7 cellular contexts compared by ENCODE assay signal in genomic region chr4:3956165-3956867, GRCh38.
DNase-seq lines count a peak whose midpoint lies in the region; ATAC-seq, FAIRE-seq and TF ChIP-seq lines count a peak whose summit lies in the region.
"Not testable (repeated sequence)": the region's sequence is repeated elsewhere in the genome, so short reads cannot be mapped to it uniquely, and the experiment has no call there.

No MANE protein-coding gene starts in this region.

- H3K4me3 ChIP-seq in DOHH2 (ENCODE audit: low read length), result peak overlapping the region; percentile 72
- H3K4me3 ChIP-seq in NB4 (ENCODE audit: low read depth, low read length), result peak overlapping the region; percentile 44
- peak overlapping the region; percentile 52 for H3K4me3 ChIP-seq in bronchial epithelial cell (ENCODE audit: low read depth, low read length)
- peak overlapping the region; percentile 19 for H3K4me3 ChIP-seq in mucosa of descending colon
- peak overlapping the region; percentile 50 for H3K4me3 ChIP-seq in skeletal muscle cell (ENCODE audit: low read depth, low read length)

- TF ChIP-seq CTCF in DOHH2 (IDR thresholded peaks at IDR 0.05; ENCODE audit: low read depth, low read length, poor library complexity, severe bottlenecking); NB4 (IDR thresholded peaks at IDR 0.05; ENCODE audit: low read depth, low read length); bronchial epithelial cell (IDR thresholded peaks at IDR 0.05; ENCODE audit: insufficient read depth, low read length, severe bottlenecking); glutamatergic neuron (IDR thresholded peaks at IDR 0.05; ENCODE audit: partially characterized antibody, unreplicated experiment); mucosa of descending colon (IDR thresholded peaks at IDR 0.05): not testable (repeated sequence)

- not testable (repeated sequence) for H3K27me3 ChIP-seq in DOHH2 (ENCODE audit: control insufficient read depth, low read length); bronchial epithelial cell (ENCODE audit: control insufficient read depth, insufficient read depth, low read length)

- TF ChIP-seq POLR2A in NB4 (IDR thresholded peaks at IDR 0.05; ENCODE audit: extremely low read depth, insufficient read length), result not testable (repeated sequence)

- not testable (repeated sequence) for H3K9me3 ChIP-seq in DOHH2 (ENCODE audit: control insufficient read depth, insufficient read depth, low read length); mucosa of descending colon

- not testable (repeated sequence) for FAIRE-seq in bronchial epithelial cell (lab: Jason Lieb, UNC)

- POLR2A ChIA-PET in activated CD8-positive, alpha-beta T cell treated with anti-CD3 and anti-CD28 coated beads, Interleukin-2, amount 10 ng/mL, durations not matched to agents 7 days and 5 days (lab: Charles Lee), result interaction anchor here (1.0 kb wide), 1 partner anchor 11 kb away, joined by 3 read pairs; no protein-coding TSS in a partner anchor

- H3K27ac ChIP-seq in DOHH2 (ENCODE audit: low read depth, low read length), result not testable (repeated sequence)

- H3K9me2 ChIP-seq in DOHH2 (replicated peaks; ENCODE audit: control insufficient read depth, low read length), result not testable (repeated sequence)

- not testable (repeated sequence) for ATAC-seq in activated CD8-positive, alpha-beta T cell treated with anti-CD3 and anti-CD28 coated beads, Interleukin-2, amount 10 ng/mL, durations not matched to agents 7 days and 5 days; mucosa of descending colon

- not testable (repeated sequence) for H3K36me3 Mint-ChIP-seq in activated CD8-positive, alpha-beta T cell treated with anti-CD3 and anti-CD28 coated beads, Interleukin-2, amount 10 ng/mL, durations not matched to agents 7 days and 5 days (ENCODE audit: low read depth); glutamatergic neuron (ENCODE audit: unreplicated experiment)

- not testable (repeated sequence) for H3K4me1 ChIP-seq in DOHH2 (ENCODE audit: control insufficient read depth, low read length); mucosa of descending colon (ENCODE audit: low read depth)

- CTCF ChIA-PET in activated CD8-positive, alpha-beta T cell treated with anti-CD3 and anti-CD28 coated beads, Interleukin-2, amount 10 ng/mL, durations not matched to agents 7 days and 5 days (lab: Charles Lee), result not testable (repeated sequence)

- intact Hi-C loops in mucosa of descending colon (cut with DNase I, micrococcal nuclease), result not testable (repeated sequence)

- not testable (repeated sequence) for H3K9me3 Mint-ChIP-seq in activated CD8-positive, alpha-beta T cell treated with anti-CD3 and anti-CD28 coated beads, Interleukin-2, amount 10 ng/mL, durations not matched to agents 7 days and 5 days (ENCODE audit: insufficient read depth)
- H3K9me3 Mint-ChIP-seq in glutamatergic neuron (ENCODE audit: unreplicated experiment), result peaks cover 13% of the 10 kb centered on the region

- peaks cover 19% of the 10 kb centered on the region for H3K4me1 Mint-ChIP-seq in activated CD8-positive, alpha-beta T cell treated with anti-CD3 and anti-CD28 coated beads, Interleukin-2, amount 10 ng/mL, durations not matched to agents 7 days and 5 days (ENCODE audit: low read depth)
- peaks cover 17% of the 10 kb centered on the region for H3K4me1 Mint-ChIP-seq in glutamatergic neuron (ENCODE audit: low read depth, unreplicated experiment)

- peak overlapping the region; percentile 89 for H3K4me2 ChIP-seq in DOHH2 (ENCODE audit: low read length)

- H3K79me2 ChIP-seq in DOHH2 (ENCODE audit: control insufficient read depth, low read length), result not testable (repeated sequence)

- not testable (repeated sequence) for H3F3A ChIP-seq in DOHH2 (ENCODE audit: control insufficient read depth, insufficient read depth)

- peak; percentile 33 for DNase-seq in NB4 (ENCODE audit: low read depth)
- DNase-seq in activated CD8-positive, alpha-beta T cell treated with anti-CD3 and anti-CD28 coated beads, Interleukin-2, amount 10 ng/mL, durations not matched to agents 7 days and 5 days; bronchial epithelial cell (ENCODE audit: low read depth); glutamatergic neuron; mucosa of descending colon; skeletal muscle cell (ENCODE audit: low read depth): not testable (repeated sequence)

- not testable (repeated sequence) for H3K36me3 ChIP-seq in DOHH2 (ENCODE audit: control insufficient read depth, low read length); bronchial epithelial cell (ENCODE audit: control insufficient read depth, insufficient read depth, low read length); mucosa of descending colon (ENCODE audit: low read depth)

- not testable (repeated sequence) for H4K20me1 ChIP-seq in DOHH2 (ENCODE audit: control insufficient read depth, insufficient read depth, low read depth, low read length)

- peak overlapping the region; percentile 94 for H3K27ac Mint-ChIP-seq in activated CD8-positive, alpha-beta T cell treated with anti-CD3 and anti-CD28 coated beads, Interleukin-2, amount 10 ng/mL, durations not matched to agents 7 days and 5 days
- not testable (repeated sequence) for H3K27ac Mint-ChIP-seq in glutamatergic neuron (ENCODE audit: unreplicated experiment)

- not testable (repeated sequence) for H3K27me3 Mint-ChIP-seq in activated CD8-positive, alpha-beta T cell treated with anti-CD3 and anti-CD28 coated beads, Interleukin-2, amount 10 ng/mL, durations not matched to agents 7 days and 5 days (ENCODE audit: low read depth); glutamatergic neuron (ENCODE audit: unreplicated experiment)

- peak overlapping the region; percentile 87 for H3K4me3 Mint-ChIP-seq in activated CD8-positive, alpha-beta T cell treated with anti-CD3 and anti-CD28 coated beads, Interleukin-2, amount 10 ng/mL, durations not matched to agents 7 days and 5 days
- H3K4me3 Mint-ChIP-seq in glutamatergic neuron (ENCODE audit: unreplicated experiment), result peak overlapping the region; percentile 81

Comparison
In these comparisons a context has a peak if more than half of its experiments do, and no peak if none do; other contexts are left out.
1. H3K4me3 ChIP-seq: peak in every context shown above with its lines; median percentile 72 in DOHH2; 52 in bronchial epithelial cell; 50 in skeletal muscle cell; 44 in NB4; 19 in mucosa of descending colon.